Comparison of ENCODE assay signal across 33 cellular contexts in genomic region chr3:42873216-42873982, GRCh38. TPM values are rescaled to one million over a fixed set of nuclear protein-coding genes. Genes with fewer than 3 reads are reported as not detected.
"Had no signal": no experiment of that assay in that cellular context is flagged by ENCODE, and none has a peak within 500 bp of the region (broad histone marks: within the 10 kb centered on the region; RNA-seq: fewer than 3 reads in every experiment).

No MANE protein-coding gene starts in this region.

- H3K27ac ChIP-seq: dorsolateral prefrontal cortex, epithelial cell of prostate, gastrocnemius medialis, neutrophil, parathyroid adenoma, sigmoid colon, stomach, thyroid gland, vagina had no signal

- H3K9me3 ChIP-seq: gastrocnemius medialis, neutrophil, right atrium auricular region, sigmoid colon, stomach, thyroid gland, vagina had no signal

- H3K9ac ChIP-seq: parathyroid adenoma had no signal

- H3K36me3 ChIP-seq: gastrocnemius medialis, neutrophil, right atrium auricular region, sigmoid colon, stomach, thyroid gland, vagina had no signal

- FAIRE-seq: colon had no signal

- H3K4me1 Mint-ChIP-seq: memory B cell; neural crest cell; stimulated activated effector memory CD8-positive, alpha-beta T cell treated with anti-CD3 and anti-CD28 coated beads, Interleukin-12 subunit alpha, Interleukin-12 subunit beta, amount 100 ng/mL, for 72 hours had no signal

- H3K36me3 Mint-ChIP-seq: memory B cell; natural killer cell; stimulated activated effector memory CD8-positive, alpha-beta T cell treated with anti-CD3 and anti-CD28 coated beads, Interleukin-12 subunit alpha, Interleukin-12 subunit beta, amount 100 ng/mL, for 72 hours had no signal

- H3K27ac Mint-ChIP-seq: memory B cell; natural killer cell; progenitor cell of endocrine pancreas; stimulated activated effector memory CD8-positive, alpha-beta T cell treated with anti-CD3 and anti-CD28 coated beads, Interleukin-12 subunit alpha, Interleukin-12 subunit beta, amount 100 ng/mL, for 72 hours had no signal

- H3K27me3 ChIP-seq: dorsolateral prefrontal cortex, gastrocnemius medialis, neutrophil, right atrium auricular region, sigmoid colon, stomach, thyroid gland, vagina had no signal

- H3K4me3 Mint-ChIP-seq: memory B cell; natural killer cell; neural crest cell; stimulated activated effector memory CD8-positive, alpha-beta T cell treated with anti-CD3 and anti-CD28 coated beads, Interleukin-12 subunit alpha, Interleukin-12 subunit beta, amount 100 ng/mL, for 72 hours had no signal

- H3K4me3 ChIP-seq: dorsolateral prefrontal cortex, gastrocnemius medialis, lung, right atrium auricular region, sigmoid colon, stomach, thyroid gland, vagina had no signal

- H3K79me2 ChIP-seq: parathyroid adenoma had no signal

- DNase-seq: dorsolateral prefrontal cortex; effector CD4-positive, alpha-beta T cell; foreskin fibroblast; gastrocnemius medialis; head of caudate nucleus; left colon; left ventricle myocardium superior; natural killer cell; sigmoid colon; stimulated activated CD4-positive, alpha-beta T cell treated with anti-CD3 and anti-CD28 coated beads, Interleukin-2, amount 100 ng/mL, for 24 hours; stimulated activated CD4-positive, alpha-beta T cell treated with anti-CD3 and anti-CD28 coated beads, Interleukin-4, amount 100 ng/mL, for 24 hours; stimulated activated naive CD4-positive, alpha-beta T cell treated with Interleukin-2 at 50 U/mL for 16 hours; stomach; thyroid gland; trophoblast cell had no signal

- H3K4me1 ChIP-seq: sigmoid colon, thyroid gland, vagina had no signal

- H3K9me3 Mint-ChIP-seq: memory B cell; natural killer cell; neural crest cell; stimulated activated effector memory CD8-positive, alpha-beta T cell treated with anti-CD3 and anti-CD28 coated beads, Interleukin-12 subunit alpha, Interleukin-12 subunit beta, amount 100 ng/mL, for 72 hours had no signal

- H2AFZ ChIP-seq: parathyroid adenoma had no signal

RNA-seq across cellular contexts. Expression of gene CYP8B1, which starts 2.3 kb away (rescaled TPM):
- total RNA-seq: esophagus mucosa, glomerular endothelial cell, kidney epithelial cell, left colon, left ventricle myocardium superior, natural killer cell, neural crest cell, progenitor cell of endocrine pancreas, right atrium auricular region, sigmoid colon, skeletal muscle tissue, stomach, subcutaneous adipose tissue, temporal lobe, thyroid gland, ureter, vagina had no signal

RNA-seq across cellular contexts. Expression of gene ZNF662, which starts 32.5 kb away (rescaled TPM):
- total RNA-seq: neural crest cell had no signal
